ENCODE assay signal across 19 cellular contexts in genomic region chr11:96620464-96621044, GRCh38.
"Had no signal": no experiment of that assay in that cellular context is flagged by ENCODE, and none has a peak within 500 bp of the region (broad histone marks: within the 10 kb centered on the region; RNA-seq: fewer than 3 reads in every experiment).

No MANE protein-coding gene starts in this region.

- H3K4me1 ChIP-seq: breast epithelium, spleen, testis, uterus had no signal

- H3K36me3 ChIP-seq: adrenal gland, breast epithelium, spleen, uterus had no signal

- ATAC-seq: activated T-helper 17 cell treated with anti-CD3 and anti-CD28 coated beads, Interleukin-2, amount 50 U/mL, for 72 hours; left ventricle myocardium superior; natural killer cell had no signal

- H3K9me3 ChIP-seq: adrenal gland, breast epithelium, testis, uterus had no signal

- H3K27ac ChIP-seq: adrenal gland, breast epithelium, spleen, testis, uterus had no signal

- H3K27me3 ChIP-seq: adrenal gland, breast epithelium, spleen, testis, uterus had no signal

- H3K4me3 ChIP-seq: adrenal gland, breast epithelium, spleen, testis, uterus had no signal

- DNase-seq: activated CD8-positive, alpha-beta memory T cell treated with anti-CD3 and anti-CD28 coated beads for 24 hours; activated CD8-positive, alpha-beta memory T cell treated with anti-CD3 and anti-CD28 coated beads, Interleukin-2, amount 50 U/mL, for 4 hours; activated T-cell treated with anti-CD3 and anti-CD28 coated beads, Interleukin-2, amount 50 U/mL, for 24 hours; adrenal gland; effector CD8-positive, alpha-beta T cell; glutamatergic neuron; hippocampal formation; left ventricle myocardium superior; mammary epithelial cell; natural killer cell; spleen; stimulated activated CD4-positive, alpha-beta T cell treated with anti-CD3 and anti-CD28 coated beads, Interleukin-4, amount 100 ng/mL, for 1 hour; stimulated activated naive CD4-positive, alpha-beta T cell; T-helper 9 cell; testis; trophoblast cell; uterus had no signal
